In the genomic region with DNA sequence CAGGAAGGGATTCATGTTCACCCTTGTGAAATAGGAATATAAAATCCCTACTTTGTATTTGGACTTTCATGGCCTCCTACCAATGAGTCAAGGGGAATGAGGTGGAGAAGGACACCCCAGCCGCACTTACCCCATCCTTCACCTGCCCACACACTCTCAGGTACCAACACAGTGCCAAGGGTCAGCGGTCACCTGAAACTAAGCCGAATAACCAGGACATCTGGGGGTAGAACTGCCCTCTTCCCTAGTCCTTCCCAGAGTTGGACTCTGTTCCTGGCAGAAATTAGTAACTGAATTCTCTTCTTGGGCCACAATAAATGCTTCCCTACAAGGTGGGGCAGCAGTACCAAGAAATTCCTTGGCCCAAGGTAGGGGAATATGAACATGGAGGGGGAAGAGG, we compare ENCODE assay signal across 1 cellular context.
TF ChIP-seq lines count a peak whose summit lies in the region.

No MANE protein-coding gene starts in this region.

TF ChIP-seq in GM23338, 12 proteins besides CTCF, POLR2A, EP300 and RAD21:
- TF ChIP-seq, protein P1, sequence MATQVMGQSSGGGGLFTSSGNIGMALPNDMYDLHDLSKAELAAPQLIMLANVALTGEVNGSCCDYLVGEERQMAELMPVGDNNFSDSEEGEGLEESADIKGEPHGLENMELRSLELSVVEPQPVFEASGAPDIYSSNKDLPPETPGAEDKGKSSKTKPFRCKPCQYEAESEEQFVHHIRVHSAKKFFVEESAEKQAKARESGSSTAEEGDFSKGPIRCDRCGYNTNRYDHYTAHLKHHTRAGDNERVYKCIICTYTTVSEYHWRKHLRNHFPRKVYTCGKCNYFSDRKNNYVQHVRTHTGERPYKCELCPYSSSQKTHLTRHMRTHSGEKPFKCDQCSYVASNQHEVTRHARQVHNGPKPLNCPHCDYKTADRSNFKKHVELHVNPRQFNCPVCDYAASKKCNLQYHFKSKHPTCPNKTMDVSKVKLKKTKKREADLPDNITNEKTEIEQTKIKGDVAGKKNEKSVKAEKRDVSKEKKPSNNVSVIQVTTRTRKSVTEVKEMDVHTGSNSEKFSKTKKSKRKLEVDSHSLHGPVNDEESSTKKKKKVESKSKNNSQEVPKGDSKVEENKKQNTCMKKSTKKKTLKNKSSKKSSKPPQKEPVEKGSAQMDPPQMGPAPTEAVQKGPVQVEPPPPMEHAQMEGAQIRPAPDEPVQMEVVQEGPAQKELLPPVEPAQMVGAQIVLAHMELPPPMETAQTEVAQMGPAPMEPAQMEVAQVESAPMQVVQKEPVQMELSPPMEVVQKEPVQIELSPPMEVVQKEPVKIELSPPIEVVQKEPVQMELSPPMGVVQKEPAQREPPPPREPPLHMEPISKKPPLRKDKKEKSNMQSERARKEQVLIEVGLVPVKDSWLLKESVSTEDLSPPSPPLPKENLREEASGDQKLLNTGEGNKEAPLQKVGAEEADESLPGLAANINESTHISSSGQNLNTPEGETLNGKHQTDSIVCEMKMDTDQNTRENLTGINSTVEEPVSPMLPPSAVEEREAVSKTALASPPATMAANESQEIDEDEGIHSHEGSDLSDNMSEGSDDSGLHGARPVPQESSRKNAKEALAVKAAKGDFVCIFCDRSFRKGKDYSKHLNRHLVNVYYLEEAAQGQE (IDR thresholded peaks at IDR 0.05; ENCODE audit: unreplicated experiment) = no peak
- TF ChIP-seq STAT1 (IDR thresholded peaks at IDR 0.05; ENCODE audit: unreplicated experiment) (no peak), ETS1 (IDR thresholded peaks at IDR 0.05) (no peak), POLR2AphosphoS5 (IDR thresholded peaks at IDR 0.05; ENCODE audit: low read depth) (no peak), ZNF114 (CRISPR knock-in tag; IDR thresholded peaks at IDR 0.05) (no peak), ZNF331 (CRISPR knock-in tag; IDR thresholded peaks at IDR 0.05; ENCODE audit: low read depth) (no peak), EZH2phosphoT487 (IDR thresholded peaks at IDR 0.05; ENCODE audit: unreplicated experiment) (no peak), JUNB (IDR thresholded peaks at IDR 0.05; ENCODE audit: unreplicated experiment) (no peak), EZH2 (IDR thresholded peaks at IDR 0.05; ENCODE audit: low read depth, unreplicated experiment) (no peak), CREB1 (CRISPR knock-in tag; IDR thresholded peaks at IDR 0.05; ENCODE audit: low read depth) (no peak), NANOG (IDR thresholded peaks at IDR 0.05; ENCODE audit: borderline replicate concordance) (no peak)
- TF ChIP-seq, protein P2, sequence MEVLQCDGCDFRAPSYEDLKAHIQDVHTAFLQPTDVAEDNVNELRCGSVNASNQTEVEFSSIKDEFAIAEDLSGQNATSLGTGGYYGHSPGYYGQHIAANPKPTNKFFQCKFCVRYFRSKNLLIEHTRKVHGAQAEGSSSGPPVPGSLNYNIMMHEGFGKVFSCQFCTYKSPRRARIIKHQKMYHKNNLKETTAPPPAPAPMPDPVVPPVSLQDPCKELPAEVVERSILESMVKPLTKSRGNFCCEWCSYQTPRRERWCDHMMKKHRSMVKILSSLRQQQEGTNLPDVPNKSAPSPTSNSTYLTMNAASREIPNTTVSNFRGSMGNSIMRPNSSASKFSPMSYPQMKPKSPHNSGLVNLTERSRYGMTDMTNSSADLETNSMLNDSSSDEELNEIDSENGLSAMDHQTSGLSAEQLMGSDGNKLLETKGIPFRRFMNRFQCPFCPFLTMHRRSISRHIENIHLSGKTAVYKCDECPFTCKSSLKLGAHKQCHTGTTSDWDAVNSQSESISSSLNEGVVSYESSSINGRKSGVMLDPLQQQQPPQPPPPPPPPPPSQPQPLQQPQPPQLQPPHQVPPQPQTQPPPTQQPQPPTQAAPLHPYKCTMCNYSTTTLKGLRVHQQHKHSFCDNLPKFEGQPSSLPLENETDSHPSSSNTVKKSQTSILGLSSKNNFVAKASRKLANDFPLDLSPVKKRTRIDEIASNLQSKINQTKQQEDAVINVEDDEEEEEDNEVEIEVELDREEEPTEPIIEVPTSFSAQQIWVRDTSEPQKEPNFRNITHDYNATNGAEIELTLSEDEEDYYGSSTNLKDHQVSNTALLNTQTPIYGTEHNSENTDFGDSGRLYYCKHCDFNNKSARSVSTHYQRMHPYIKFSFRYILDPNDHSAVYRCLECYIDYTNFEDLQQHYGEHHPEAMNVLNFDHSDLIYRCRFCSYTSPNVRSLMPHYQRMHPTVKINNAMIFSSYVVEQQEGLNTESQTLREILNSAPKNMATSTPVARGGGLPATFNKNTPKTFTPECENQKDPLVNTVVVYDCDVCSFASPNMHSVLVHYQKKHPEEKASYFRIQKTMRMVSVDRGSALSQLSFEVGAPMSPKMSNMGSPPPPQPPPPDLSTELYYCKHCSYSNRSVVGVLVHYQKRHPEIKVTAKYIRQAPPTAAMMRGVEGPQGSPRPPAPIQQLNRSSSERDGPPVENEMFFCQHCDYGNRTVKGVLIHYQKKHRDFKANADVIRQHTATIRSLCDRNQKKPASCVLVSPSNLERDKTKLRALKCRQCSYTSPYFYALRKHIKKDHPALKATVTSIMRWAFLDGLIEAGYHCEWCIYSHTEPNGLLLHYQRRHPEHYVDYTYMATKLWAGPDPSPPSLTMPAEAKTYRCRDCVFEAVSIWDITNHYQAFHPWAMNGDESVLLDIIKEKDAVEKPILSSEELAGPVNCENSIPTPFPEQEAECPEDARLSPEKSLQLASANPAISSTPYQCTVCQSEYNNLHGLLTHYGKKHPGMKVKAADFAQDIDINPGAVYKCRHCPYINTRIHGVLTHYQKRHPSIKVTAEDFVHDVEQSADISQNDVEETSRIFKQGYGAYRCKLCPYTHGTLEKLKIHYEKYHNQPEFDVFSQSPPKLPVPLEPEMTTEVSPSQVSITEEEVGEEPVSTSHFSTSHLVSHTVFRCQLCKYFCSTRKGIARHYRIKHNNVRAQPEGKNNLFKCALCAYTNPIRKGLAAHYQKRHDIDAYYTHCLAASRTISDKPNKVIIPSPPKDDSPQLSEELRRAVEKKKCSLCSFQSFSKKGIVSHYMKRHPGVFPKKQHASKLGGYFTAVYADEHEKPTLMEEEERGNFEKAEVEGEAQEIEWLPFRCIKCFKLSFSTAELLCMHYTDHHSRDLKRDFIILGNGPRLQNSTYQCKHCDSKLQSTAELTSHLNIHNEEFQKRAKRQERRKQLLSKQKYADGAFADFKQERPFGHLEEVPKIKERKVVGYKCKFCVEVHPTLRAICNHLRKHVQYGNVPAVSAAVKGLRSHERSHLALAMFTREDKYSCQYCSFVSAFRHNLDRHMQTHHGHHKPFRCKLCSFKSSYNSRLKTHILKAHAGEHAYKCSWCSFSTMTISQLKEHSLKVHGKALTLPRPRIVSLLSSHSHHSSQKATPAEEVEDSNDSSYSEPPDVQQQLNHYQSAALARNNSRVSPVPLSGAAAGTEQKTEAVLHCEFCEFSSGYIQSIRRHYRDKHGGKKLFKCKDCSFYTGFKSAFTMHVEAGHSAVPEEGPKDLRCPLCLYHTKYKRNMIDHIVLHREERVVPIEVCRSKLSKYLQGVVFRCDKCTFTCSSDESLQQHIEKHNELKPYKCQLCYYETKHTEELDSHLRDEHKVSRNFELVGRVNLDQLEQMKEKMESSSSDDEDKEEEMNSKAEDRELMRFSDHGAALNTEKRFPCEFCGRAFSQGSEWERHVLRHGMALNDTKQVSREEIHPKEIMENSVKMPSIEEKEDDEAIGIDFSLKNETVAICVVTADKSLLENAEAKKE (CRISPR knock-in tag; IDR thresholded peaks at IDR 0.05) = no peak
